Comparison of ENCODE assay signal across 1 cellular context in the genomic region with DNA sequence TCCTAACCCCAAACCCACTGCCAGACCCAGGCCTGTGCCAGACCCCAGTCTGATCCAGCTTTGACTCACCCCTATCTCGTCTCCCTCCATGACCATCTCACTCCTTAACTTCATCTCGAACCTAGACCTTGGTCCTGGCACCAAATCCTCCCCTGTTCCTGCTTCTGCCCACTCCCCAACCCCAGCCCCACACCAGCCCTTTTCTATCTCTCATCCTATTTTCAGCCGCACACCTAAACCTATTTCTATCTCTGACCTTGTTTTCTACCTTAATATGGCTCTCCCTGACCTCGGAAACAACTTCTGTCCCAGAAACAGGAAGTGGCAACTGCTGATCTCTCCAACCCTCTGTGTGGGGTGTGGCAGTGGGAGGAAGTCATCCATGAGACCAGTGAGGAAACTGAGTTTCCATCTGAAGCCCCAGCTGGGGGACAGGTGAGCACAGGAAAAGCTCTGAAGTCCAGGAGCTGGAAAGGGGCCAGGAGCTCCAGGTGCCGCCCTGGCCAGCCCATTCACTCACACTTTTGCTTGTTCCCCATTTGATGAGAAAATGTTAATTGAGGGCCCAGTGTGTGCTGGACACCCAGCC.
TF ChIP-seq lines count a peak whose summit lies in the region.

No MANE protein-coding gene starts in this region.

TF ChIP-seq in K562, 482 proteins besides CTCF, POLR2A, EP300 and RAD21 (continued from another document and continues in another):
- TF ChIP-seq, protein P1, sequence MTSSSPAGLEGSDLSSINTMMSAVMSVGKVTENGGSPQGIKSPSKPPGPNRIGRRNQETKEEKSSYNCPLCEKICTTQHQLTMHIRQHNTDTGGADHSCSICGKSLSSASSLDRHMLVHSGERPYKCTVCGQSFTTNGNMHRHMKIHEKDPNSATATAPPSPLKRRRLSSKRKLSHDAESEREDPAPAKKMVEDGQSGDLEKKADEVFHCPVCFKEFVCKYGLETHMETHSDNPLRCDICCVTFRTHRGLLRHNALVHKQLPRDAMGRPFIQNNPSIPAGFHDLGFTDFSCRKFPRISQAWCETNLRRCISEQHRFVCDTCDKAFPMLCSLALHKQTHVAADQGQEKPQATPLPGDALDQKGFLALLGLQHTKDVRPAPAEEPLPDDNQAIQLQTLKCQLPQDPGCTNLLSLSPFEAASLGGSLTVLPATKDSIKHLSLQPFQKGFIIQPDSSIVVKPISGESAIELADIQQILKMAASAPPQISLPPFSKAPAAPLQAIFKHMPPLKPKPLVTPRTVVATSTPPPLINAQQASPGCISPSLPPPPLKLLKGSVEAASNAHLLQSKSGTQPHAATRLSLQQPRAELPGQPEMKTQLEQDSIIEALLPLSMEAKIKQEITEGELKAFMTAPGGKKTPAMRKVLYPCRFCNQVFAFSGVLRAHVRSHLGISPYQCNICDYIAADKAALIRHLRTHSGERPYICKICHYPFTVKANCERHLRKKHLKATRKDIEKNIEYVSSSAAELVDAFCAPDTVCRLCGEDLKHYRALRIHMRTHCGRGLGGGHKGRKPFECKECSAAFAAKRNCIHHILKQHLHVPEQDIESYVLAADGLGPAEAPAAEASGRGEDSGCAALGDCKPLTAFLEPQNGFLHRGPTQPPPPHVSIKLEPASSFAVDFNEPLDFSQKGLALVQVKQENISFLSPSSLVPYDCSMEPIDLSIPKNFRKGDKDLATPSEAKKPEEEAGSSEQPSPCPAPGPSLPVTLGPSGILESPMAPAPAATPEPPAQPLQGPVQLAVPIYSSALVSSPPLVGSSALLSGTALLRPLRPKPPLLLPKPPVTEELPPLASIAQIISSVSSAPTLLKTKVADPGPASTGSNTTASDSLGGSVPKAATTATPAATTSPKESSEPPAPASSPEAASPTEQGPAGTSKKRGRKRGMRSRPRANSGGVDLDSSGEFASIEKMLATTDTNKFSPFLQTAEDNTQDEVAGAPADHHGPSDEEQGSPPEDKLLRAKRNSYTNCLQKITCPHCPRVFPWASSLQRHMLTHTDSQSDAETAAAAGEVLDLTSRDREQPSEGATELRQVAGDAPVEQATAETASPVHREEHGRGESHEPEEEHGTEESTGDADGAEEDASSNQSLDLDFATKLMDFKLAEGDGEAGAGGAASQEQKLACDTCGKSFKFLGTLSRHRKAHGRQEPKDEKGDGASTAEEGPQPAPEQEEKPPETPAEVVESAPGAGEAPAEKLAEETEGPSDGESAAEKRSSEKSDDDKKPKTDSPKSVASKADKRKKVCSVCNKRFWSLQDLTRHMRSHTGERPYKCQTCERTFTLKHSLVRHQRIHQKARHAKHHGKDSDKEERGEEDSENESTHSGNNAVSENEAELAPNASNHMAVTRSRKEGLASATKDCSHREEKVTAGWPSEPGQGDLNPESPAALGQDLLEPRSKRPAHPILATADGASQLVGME (CRISPR knock-in tag; IDR thresholded peaks at IDR 0.05) = peak; percentile 60; the same call in 1 of the 2 replicates
- TF ChIP-seq, protein P2, sequence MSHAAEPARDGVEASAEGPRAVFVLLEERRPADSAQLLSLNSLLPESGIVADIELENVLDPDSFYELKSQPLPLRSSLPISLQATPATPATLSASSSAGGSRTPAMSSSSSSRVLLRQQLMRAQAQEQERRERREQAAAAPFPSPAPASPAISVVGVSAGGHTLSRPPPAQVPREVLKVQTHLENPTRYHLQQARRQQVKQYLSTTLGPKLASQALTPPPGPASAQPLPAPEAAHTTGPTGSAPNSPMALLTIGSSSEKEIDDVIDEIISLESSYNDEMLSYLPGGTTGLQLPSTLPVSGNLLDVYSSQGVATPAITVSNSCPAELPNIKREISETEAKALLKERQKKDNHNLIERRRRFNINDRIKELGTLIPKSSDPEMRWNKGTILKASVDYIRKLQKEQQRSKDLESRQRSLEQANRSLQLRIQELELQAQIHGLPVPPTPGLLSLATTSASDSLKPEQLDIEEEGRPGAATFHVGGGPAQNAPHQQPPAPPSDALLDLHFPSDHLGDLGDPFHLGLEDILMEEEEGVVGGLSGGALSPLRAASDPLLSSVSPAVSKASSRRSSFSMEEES (CRISPR knock-in tag; IDR thresholded peaks at IDR 0.05) = no peak
- TF ChIP-seq XRCC4 (IDR thresholded peaks at IDR 0.05; ENCODE audit: extremely low read depth, insufficient read depth, insufficient read length) (no peak), ZNF224 (CRISPR knock-in tag; IDR thresholded peaks at IDR 0.05) (no peak), TAF1 (IDR thresholded peaks at IDR 0.05; ENCODE audit: control insufficient read depth, extremely low read depth, insufficient read depth, low read length, severe bottlenecking) (peak; percentile 48), NR1H2 (CRISPR knock-in tag; IDR thresholded peaks at IDR 0.05) (no peak), RBM17 (IDR thresholded peaks at IDR 0.05; ENCODE audit: borderline replicate concordance, low read depth, low read length) (no peak), NFATC3 (IDR thresholded peaks at IDR 0.05) (no peak), ELF4 (CRISPR knock-in tag; IDR thresholded peaks at IDR 0.05) (peak; percentile 81), NR2C2 (CRISPR knock-in tag; IDR thresholded peaks at IDR 0.05) (no peak), NR2C2 (tag; IDR thresholded peaks at IDR 0.05) (peak; percentile 90), PHB (CRISPR knock-in tag; IDR thresholded peaks at IDR 0.05) (no peak), FOS (IDR thresholded peaks at IDR 0.05; ENCODE audit: extremely low read depth, insufficient read length) (no peak), MYNN (IDR thresholded peaks at IDR 0.05) (no peak), MYNN (CRISPR knock-in tag; IDR thresholded peaks at IDR 0.05) (no peak), BRCA1 (IDR thresholded peaks at IDR 0.05) (no peak), BRCA1 (CRISPR knock-in tag; IDR thresholded peaks at IDR 0.05) (no peak), MEF2D (tag; conservative IDR thresholded peaks at IDR 0.05; ENCODE audit: low read depth) (0 out of 2 replicates have a peak, but pooled peaks have one; percentile 29), ILK (tag; IDR thresholded peaks at IDR 0.05; ENCODE audit: borderline replicate concordance, low read depth) (no peak), ZNF347 (CRISPR knock-in tag; IDR thresholded peaks at IDR 0.05; ENCODE audit: low read depth) (no peak), TEAD4 (IDR thresholded peaks at IDR 0.05; ENCODE audit: low read length) (no peak), TEAD4 (CRISPR knock-in tag; IDR thresholded peaks at IDR 0.05; ENCODE audit: borderline replicate concordance) (no peak), ARID1B (IDR thresholded peaks at IDR 0.05) (peak; percentile 41; the same call in 1 of the 2 replicates), ZFPM2 (CRISPR knock-in tag; IDR thresholded peaks at IDR 0.05) (no peak), HDAC1 (IDR thresholded peaks at IDR 0.05) (peak in 1 of 2 experiments; percentile 20; a peak in 1 of 4 replicates), ZNF175 (CRISPR knock-in tag; IDR thresholded peaks at IDR 0.05; ENCODE audit: low read depth) (0 out of 2 replicates have a peak, but pooled peaks have one; percentile 76), ZNF644 (tag; IDR thresholded peaks at IDR 0.05; ENCODE audit: low read depth) (no peak), TBP (optimal IDR thresholded peaks at IDR 0.05; ENCODE audit: low read depth, low read length) (no peak), ZNF589 (CRISPR knock-in tag; IDR thresholded peaks at IDR 0.05; ENCODE audit: low read depth) (peak; percentile 92), CBFA2T3 (IDR thresholded peaks at IDR 0.05) (no peak), GABPB1 (CRISPR knock-in tag; IDR thresholded peaks at IDR 0.05) (peak; percentile 29; the same call in 1 of the 2 replicates), ZNF184 (CRISPR knock-in tag; IDR thresholded peaks at IDR 0.05) (no peak), CAMTA2 (CRISPR knock-in tag; conservative IDR thresholded peaks at IDR 0.05) (no peak), KHSRP (IDR thresholded peaks at IDR 0.05) (no peak), ETV6 (IDR thresholded peaks at IDR 0.05; ENCODE audit: borderline replicate concordance in 1 of 2, low read depth in 2 of 2, low read length in 1 of 2) (peak in 1 of 2 experiments; percentile 42; a peak in 1 of 4 replicates), ETV6 (CRISPR knock-in tag; IDR thresholded peaks at IDR 0.05; ENCODE audit: borderline replicate concordance) (no peak), PTRF (tag; IDR thresholded peaks at IDR 0.05) (no peak), ZNF75A (CRISPR knock-in tag; IDR thresholded peaks at IDR 0.05) (no peak), WHSC1 (IDR thresholded peaks at IDR 0.05; ENCODE audit: low read length) (no peak), ZBTB1 (CRISPR knock-in tag; IDR thresholded peaks at IDR 0.05; ENCODE audit: borderline replicate concordance, low read depth) (no peak), MAFF (IDR thresholded peaks at IDR 0.05; ENCODE audit: low read length) (no peak), DIDO1 (tag; IDR thresholded peaks at IDR 0.05; ENCODE audit: low read depth) (no peak), OTX1 (CRISPR knock-in tag; IDR thresholded peaks at IDR 0.05) (peak; percentile 30; the same call in 1 of the 2 replicates)
- TF ChIP-seq, protein P3, sequence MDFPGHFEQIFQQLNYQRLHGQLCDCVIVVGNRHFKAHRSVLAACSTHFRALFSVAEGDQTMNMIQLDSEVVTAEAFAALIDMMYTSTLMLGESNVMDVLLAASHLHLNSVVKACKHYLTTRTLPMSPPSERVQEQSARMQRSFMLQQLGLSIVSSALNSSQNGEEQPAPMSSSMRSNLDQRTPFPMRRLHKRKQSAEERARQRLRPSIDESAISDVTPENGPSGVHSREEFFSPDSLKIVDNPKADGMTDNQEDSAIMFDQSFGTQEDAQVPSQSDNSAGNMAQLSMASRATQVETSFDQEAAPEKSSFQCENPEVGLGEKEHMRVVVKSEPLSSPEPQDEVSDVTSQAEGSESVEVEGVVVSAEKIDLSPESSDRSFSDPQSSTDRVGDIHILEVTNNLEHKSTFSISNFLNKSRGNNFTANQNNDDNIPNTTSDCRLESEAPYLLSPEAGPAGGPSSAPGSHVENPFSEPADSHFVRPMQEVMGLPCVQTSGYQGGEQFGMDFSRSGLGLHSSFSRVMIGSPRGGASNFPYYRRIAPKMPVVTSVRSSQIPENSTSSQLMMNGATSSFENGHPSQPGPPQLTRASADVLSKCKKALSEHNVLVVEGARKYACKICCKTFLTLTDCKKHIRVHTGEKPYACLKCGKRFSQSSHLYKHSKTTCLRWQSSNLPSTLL (IDR thresholded peaks at IDR 0.05) = no peak
- TF ChIP-seq, protein P4, sequence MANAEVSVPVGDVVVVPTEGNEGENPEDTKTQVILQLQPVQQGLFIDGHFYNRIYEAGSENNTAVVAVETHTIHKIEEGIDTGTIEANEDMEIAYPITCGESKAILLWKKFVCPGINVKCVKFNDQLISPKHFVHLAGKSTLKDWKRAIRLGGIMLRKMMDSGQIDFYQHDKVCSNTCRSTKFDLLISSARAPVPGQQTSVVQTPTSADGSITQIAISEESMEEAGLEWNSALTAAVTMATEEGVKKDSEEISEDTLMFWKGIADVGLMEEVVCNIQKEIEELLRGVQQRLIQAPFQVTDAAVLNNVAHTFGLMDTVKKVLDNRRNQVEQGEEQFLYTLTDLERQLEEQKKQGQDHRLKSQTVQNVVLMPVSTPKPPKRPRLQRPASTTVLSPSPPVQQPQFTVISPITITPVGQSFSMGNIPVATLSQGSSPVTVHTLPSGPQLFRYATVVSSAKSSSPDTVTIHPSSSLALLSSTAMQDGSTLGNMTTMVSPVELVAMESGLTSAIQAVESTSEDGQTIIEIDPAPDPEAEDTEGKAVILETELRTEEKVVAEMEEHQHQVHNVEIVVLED (CRISPR knock-in tag; IDR thresholded peaks at IDR 0.05) = no peak
- TF ChIP-seq, protein P5, sequence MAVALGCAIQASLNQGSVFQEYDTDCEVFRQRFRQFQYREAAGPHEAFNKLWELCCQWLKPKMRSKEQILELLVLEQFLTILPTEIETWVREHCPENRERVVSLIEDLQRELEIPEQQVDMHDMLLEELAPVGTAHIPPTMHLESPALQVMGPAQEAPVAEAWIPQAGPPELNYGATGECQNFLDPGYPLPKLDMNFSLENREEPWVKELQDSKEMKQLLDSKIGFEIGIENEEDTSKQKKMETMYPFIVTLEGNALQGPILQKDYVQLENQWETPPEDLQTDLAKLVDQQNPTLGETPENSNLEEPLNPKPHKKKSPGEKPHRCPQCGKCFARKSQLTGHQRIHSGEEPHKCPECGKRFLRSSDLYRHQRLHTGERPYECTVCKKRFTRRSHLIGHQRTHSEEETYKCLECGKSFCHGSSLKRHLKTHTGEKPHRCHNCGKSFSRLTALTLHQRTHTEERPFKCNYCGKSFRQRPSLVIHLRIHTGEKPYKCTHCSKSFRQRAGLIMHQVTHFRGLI (CRISPR knock-in tag; IDR thresholded peaks at IDR 0.05) = no peak
- TF ChIP-seq, protein P6, sequence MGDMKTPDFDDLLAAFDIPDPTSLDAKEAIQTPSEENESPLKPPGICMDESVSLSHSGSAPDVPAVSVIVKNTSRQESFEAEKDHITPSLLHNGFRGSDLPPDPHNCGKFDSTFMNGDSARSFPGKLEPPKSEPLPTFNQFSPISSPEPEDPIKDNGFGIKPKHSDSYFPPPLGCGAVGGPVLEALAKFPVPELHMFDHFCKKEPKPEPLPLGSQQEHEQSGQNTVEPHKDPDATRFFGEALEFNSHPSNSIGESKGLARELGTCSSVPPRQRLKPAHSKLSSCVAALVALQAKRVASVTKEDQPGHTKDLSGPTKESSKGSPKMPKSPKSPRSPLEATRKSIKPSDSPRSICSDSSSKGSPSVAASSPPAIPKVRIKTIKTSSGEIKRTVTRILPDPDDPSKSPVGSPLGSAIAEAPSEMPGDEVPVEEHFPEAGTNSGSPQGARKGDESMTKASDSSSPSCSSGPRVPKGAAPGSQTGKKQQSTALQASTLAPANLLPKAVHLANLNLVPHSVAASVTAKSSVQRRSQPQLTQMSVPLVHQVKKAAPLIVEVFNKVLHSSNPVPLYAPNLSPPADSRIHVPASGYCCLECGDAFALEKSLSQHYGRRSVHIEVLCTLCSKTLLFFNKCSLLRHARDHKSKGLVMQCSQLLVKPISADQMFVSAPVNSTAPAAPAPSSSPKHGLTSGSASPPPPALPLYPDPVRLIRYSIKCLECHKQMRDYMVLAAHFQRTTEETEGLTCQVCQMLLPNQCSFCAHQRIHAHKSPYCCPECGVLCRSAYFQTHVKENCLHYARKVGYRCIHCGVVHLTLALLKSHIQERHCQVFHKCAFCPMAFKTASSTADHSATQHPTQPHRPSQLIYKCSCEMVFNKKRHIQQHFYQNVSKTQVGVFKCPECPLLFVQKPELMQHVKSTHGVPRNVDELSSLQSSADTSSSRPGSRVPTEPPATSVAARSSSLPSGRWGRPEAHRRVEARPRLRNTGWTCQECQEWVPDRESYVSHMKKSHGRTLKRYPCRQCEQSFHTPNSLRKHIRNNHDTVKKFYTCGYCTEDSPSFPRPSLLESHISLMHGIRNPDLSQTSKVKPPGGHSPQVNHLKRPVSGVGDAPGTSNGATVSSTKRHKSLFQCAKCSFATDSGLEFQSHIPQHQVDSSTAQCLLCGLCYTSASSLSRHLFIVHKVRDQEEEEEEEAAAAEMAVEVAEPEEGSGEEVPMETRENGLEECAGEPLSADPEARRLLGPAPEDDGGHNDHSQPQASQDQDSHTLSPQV (IDR thresholded peaks at IDR 0.05) = peak; percentile 80
- TF ChIP-seq, protein P7, sequence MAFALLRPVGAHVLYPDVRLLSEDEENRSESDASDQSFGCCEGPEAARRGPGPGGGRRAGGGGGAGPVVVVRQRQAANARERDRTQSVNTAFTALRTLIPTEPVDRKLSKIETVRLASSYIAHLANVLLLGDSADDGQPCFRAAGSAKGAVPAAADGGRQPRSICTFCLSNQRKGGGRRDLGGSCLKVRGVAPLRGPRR (CRISPR knock-in tag; IDR thresholded peaks at IDR 0.05) = no peak
